ENCODE assay signal across 35 cellular contexts in genomic region chr13:58144616-58145015, GRCh38.
"Had no signal": no experiment of that assay in that cellular context is flagged by ENCODE, and none has a peak within 500 bp of the region (broad histone marks: within the 10 kb centered on the region; RNA-seq: fewer than 3 reads in every experiment).

No MANE protein-coding gene starts in this region.

- FAIRE-seq: astrocyte, TTC549 had no signal

- H3K27ac Mint-ChIP-seq: activated B cell treated with CpG ODN at 0.5 μM for 24 hours; activated CD4-positive, alpha-beta memory T cell treated with anti-CD3 and anti-CD28 coated beads for 36 hours; activated CD4-positive, alpha-beta T cell treated with anti-CD3 and anti-CD28 coated beads, Interleukin-2, amount 10 ng/mL, durations not matched to agents 24 days and 14 days; activated CD8-positive, alpha-beta T cell treated with anti-CD3 and anti-CD28 coated beads for 36 hours; activated naive CD4-positive, alpha-beta T cell treated with anti-CD3 and anti-CD28 coated beads for 36 hours; activated naive CD4-positive, alpha-beta T cell treated with anti-CD3 and anti-CD28 coated beads, Interleukin-2, amount 50 U/mL, for 72 hours; activated naive CD8-positive, alpha-beta T cell treated with anti-CD3 and anti-CD28 coated beads for 36 hours; activated T-cell treated with anti-CD3 and anti-CD28 coated beads, Interleukin-2, amount 50 U/mL, for 72 hours; activated T-helper 1 cell treated with anti-CD3 and anti-CD28 coated beads, Interleukin-12 subunit alpha, Interleukin-12 subunit beta, Interleukin-2, Interleukin-4 antibody, amounts not matched to agents 30 ng/mL and 10 ng/mL and 1 ng/mL, durations not matched to agents 14 hours and 24 hours and 36 hours; activated T-helper 17 cell treated with anti-CD3 and anti-CD28 coated beads, Interleukin-2, amount 50 U/mL, for 72 hours; T-cell; T-helper 17 cell had no signal

- DNase-seq: activated B cell treated with CpG ODN at 0.5 μM for 24 hours; activated CD4-positive, alpha-beta memory T cell treated with anti-CD3 and anti-CD28 coated beads for 36 hours; activated CD4-positive, alpha-beta T cell treated with anti-CD3 and anti-CD28 coated beads for 4 hours; activated CD4-positive, alpha-beta T cell treated with anti-CD3 and anti-CD28 coated beads, Interleukin-2, amount 10 ng/mL, durations not matched to agents 24 days and 14 days; activated CD4-positive, alpha-beta T cell treated with anti-CD3 and anti-CD28 coated beads, Interleukin-2, amount 50 U/mL, for 1 hour; activated CD4-positive, alpha-beta T cell treated with anti-CD3 and anti-CD28 coated beads, Interleukin-2, amount 50 U/mL, for 4 hours; activated CD4-positive, CD25-positive, alpha-beta regulatory T cell treated with anti-CD3 and anti-CD28 coated beads, Interleukin-2, amount 50 U/mL, for 72 hours; activated CD8-positive, alpha-beta memory T cell treated with anti-CD3 and anti-CD28 coated beads, Interleukin-2, amount 50 U/mL, for 4 hours; activated CD8-positive, alpha-beta T cell treated with anti-CD3 and anti-CD28 coated beads for 36 hours; activated effector memory CD4-positive, alpha-beta T cell treated with anti-CD3 and anti-CD28 coated beads, Interleukin-2, amount 50 U/mL, for 16 hours; activated gamma-delta T cell treated with Interleukin-2 at 50 U/mL for 16 hours; activated naive CD4-positive, alpha-beta T cell; activated naive CD4-positive, alpha-beta T cell treated with anti-CD3 and anti-CD28 coated beads for 36 hours; activated naive CD4-positive, alpha-beta T cell treated with anti-CD3 and anti-CD28 coated beads, Interleukin-2, amount 50 U/mL, for 16 hours; activated naive CD8-positive, alpha-beta T cell treated with anti-CD3 and anti-CD28 coated beads for 36 hours; activated T-cell treated with anti-CD3 and anti-CD28 coated beads for 4 hours; activated T-cell treated with anti-CD3 and anti-CD28 coated beads, Interleukin-2, amount 50 U/mL, for 1 hour; activated T-cell treated with anti-CD3 and anti-CD28 coated beads, Interleukin-2, amount 50 U/mL, for 4 hours; activated T-cell treated with anti-CD3 and anti-CD28 coated beads, Interleukin-2, amount 50 U/mL, for 72 hours; adrenal gland; amniotic stem cell; aorta; body of pancreas; brain microvascular endothelial cell; central memory CD4-positive, alpha-beta T cell; T-cell; T-helper 17 cell; T-helper 9 cell had no signal

- H3K4me1 ChIP-seq: adrenal gland, body of pancreas, breast epithelium had no signal

- H3K4me1 Mint-ChIP-seq: activated B cell treated with CpG ODN at 0.5 μM for 24 hours; activated CD4-positive, alpha-beta T cell treated with anti-CD3 and anti-CD28 coated beads, Interleukin-2, amount 10 ng/mL, durations not matched to agents 24 days and 14 days; activated naive CD8-positive, alpha-beta T cell treated with anti-CD3 and anti-CD28 coated beads for 36 hours; activated T-helper 17 cell treated with anti-CD3 and anti-CD28 coated beads, Interleukin-2, amount 50 U/mL, for 72 hours; T-cell; T-helper 17 cell had no signal

- H3K4me3 Mint-ChIP-seq: activated B cell treated with CpG ODN at 0.5 μM for 24 hours; activated CD4-positive, alpha-beta memory T cell treated with anti-CD3 and anti-CD28 coated beads for 36 hours; activated CD4-positive, alpha-beta T cell treated with anti-CD3 and anti-CD28 coated beads, Interleukin-2, amount 10 ng/mL, durations not matched to agents 24 days and 14 days; activated CD8-positive, alpha-beta T cell treated with anti-CD3 and anti-CD28 coated beads for 36 hours; activated naive CD4-positive, alpha-beta T cell treated with anti-CD3 and anti-CD28 coated beads for 36 hours; activated naive CD8-positive, alpha-beta T cell treated with anti-CD3 and anti-CD28 coated beads for 36 hours; activated T-cell treated with anti-CD3 and anti-CD28 coated beads, Interleukin-2, amount 50 U/mL, for 4 hours; activated T-cell treated with anti-CD3 and anti-CD28 coated beads, Interleukin-2, amount 50 U/mL, for 72 hours; activated T-helper 1 cell treated with anti-CD3 and anti-CD28 coated beads, Interleukin-12 subunit alpha, Interleukin-12 subunit beta, Interleukin-2, Interleukin-4 antibody, amounts not matched to agents 30 ng/mL and 10 ng/mL and 1 ng/mL, durations not matched to agents 14 hours and 24 hours and 36 hours; activated T-helper 17 cell treated with anti-CD3 and anti-CD28 coated beads, Interleukin-2, amount 50 U/mL, for 72 hours; T-cell; T-helper 17 cell had no signal

- H3K36me3 Mint-ChIP-seq: activated CD4-positive, alpha-beta memory T cell treated with anti-CD3 and anti-CD28 coated beads for 36 hours; activated naive CD4-positive, alpha-beta T cell treated with anti-CD3 and anti-CD28 coated beads, Interleukin-2, amount 50 U/mL, for 72 hours; activated naive CD8-positive, alpha-beta T cell treated with anti-CD3 and anti-CD28 coated beads for 36 hours; T-cell had no signal

- H3K4me3 ChIP-seq: adrenal gland, body of pancreas, breast epithelium had no signal

- H3K36me3 ChIP-seq: adrenal gland, brain microvascular endothelial cell, breast epithelium had no signal

- H3K27me3 ChIP-seq: adrenal gland, body of pancreas, brain microvascular endothelial cell, breast epithelium had no signal

- H3K9me3 ChIP-seq: adrenal gland, body of pancreas had no signal

- H3K27ac ChIP-seq: adrenal gland, body of pancreas, brain microvascular endothelial cell, breast epithelium, VCaP had no signal

- H3K27me3 Mint-ChIP-seq: activated B cell treated with CpG ODN at 0.5 μM for 24 hours; activated CD4-positive, alpha-beta memory T cell treated with anti-CD3 and anti-CD28 coated beads for 36 hours; activated CD4-positive, alpha-beta T cell treated with anti-CD3 and anti-CD28 coated beads, Interleukin-2, amount 10 ng/mL, durations not matched to agents 24 days and 14 days; activated CD8-positive, alpha-beta T cell treated with anti-CD3 and anti-CD28 coated beads for 36 hours; activated naive CD8-positive, alpha-beta T cell treated with anti-CD3 and anti-CD28 coated beads for 36 hours; activated T-helper 17 cell treated with anti-CD3 and anti-CD28 coated beads, Interleukin-2, amount 50 U/mL, for 72 hours; T-cell; T-helper 17 cell had no signal
